1 cellular context compared by ENCODE assay signal in the genomic region with DNA sequence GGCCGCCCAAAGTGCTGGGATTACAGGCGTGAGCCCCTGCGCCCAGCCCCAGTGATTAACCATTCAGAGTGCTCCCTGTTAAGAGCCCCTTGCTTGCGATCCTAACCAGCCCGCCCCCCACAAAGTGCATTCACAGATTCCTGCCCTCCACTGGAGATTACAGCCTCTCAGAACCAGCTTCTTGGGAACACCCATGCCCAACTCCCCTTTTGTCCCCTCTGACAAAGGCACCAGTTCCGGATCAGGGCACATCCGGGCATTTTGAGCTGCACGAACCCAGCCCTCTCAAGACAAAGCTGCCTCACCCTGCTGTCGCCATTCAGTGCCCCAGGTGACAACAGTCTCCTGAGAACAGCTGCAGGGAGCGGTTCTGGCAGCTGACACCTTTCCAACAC.
TF ChIP-seq lines count a peak whose summit lies in the region.

No MANE protein-coding gene starts in this region.

TF ChIP-seq in WTC11, 78 proteins besides CTCF, POLR2A, EP300 and RAD21 (continued from another document):
- TF ChIP-seq, protein P1, sequence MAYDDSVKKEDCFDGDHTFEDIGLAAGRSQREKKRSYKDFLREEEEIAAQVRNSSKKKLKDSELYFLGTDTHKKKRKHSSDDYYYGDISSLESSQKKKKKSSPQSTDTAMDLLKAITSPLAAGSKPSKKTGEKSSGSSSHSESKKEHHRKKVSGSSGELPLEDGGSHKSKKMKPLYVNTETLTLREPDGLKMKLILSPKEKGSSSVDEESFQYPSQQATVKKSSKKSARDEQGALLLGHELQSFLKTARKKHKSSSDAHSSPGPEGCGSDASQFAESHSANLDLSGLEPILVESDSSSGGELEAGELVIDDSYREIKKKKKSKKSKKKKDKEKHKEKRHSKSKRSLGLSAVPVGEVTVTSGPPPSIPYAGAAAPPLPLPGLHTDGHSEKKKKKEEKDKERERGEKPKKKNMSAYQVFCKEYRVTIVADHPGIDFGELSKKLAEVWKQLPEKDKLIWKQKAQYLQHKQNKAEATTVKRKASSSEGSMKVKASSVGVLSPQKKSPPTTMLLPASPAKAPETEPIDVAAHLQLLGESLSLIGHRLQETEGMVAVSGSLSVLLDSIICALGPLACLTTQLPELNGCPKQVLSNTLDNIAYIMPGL (CRISPR knock-in tag; IDR thresholded peaks at IDR 0.05): no peak
- TF ChIP-seq JAZF1 (CRISPR knock-in tag; IDR thresholded peaks at IDR 0.05) (no peak), ZNF416 (CRISPR knock-in tag; IDR thresholded peaks at IDR 0.05) (no peak), GTF2I (CRISPR knock-in tag; conservative IDR thresholded peaks at IDR 0.05) (no peak), NR3C1 (CRISPR knock-in tag; conservative IDR thresholded peaks at IDR 0.05; ENCODE audit: low read depth) (no peak), ZNF671 (CRISPR knock-in tag; IDR thresholded peaks at IDR 0.05) (no peak), NFATC4 (CRISPR knock-in tag; IDR thresholded peaks at IDR 0.05) (no peak), NFYB (CRISPR knock-in tag; conservative IDR thresholded peaks at IDR 0.05; ENCODE audit: low read depth) (no peak), TP53 (CRISPR knock-in tag; IDR thresholded peaks at IDR 0.05) (no peak), MYBL2 (CRISPR knock-in tag; IDR thresholded peaks at IDR 0.05) (no peak), SP1 (CRISPR knock-in tag; conservative IDR thresholded peaks at IDR 0.05) (no peak), FOXJ3 (CRISPR knock-in tag; IDR thresholded peaks at IDR 0.05; ENCODE audit: borderline replicate concordance) (no peak)
- TF ChIP-seq, protein P2, sequence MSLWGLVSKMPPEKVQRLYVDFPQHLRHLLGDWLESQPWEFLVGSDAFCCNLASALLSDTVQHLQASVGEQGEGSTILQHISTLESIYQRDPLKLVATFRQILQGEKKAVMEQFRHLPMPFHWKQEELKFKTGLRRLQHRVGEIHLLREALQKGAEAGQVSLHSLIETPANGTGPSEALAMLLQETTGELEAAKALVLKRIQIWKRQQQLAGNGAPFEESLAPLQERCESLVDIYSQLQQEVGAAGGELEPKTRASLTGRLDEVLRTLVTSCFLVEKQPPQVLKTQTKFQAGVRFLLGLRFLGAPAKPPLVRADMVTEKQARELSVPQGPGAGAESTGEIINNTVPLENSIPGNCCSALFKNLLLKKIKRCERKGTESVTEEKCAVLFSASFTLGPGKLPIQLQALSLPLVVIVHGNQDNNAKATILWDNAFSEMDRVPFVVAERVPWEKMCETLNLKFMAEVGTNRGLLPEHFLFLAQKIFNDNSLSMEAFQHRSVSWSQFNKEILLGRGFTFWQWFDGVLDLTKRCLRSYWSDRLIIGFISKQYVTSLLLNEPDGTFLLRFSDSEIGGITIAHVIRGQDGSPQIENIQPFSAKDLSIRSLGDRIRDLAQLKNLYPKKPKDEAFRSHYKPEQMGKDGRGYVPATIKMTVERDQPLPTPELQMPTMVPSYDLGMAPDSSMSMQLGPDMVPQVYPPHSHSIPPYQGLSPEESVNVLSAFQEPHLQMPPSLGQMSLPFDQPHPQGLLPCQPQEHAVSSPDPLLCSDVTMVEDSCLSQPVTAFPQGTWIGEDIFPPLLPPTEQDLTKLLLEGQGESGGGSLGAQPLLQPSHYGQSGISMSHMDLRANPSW (CRISPR knock-in tag; conservative IDR thresholded peaks at IDR 0.05; ENCODE audit: low read depth): no peak
- TF ChIP-seq, protein P3, sequence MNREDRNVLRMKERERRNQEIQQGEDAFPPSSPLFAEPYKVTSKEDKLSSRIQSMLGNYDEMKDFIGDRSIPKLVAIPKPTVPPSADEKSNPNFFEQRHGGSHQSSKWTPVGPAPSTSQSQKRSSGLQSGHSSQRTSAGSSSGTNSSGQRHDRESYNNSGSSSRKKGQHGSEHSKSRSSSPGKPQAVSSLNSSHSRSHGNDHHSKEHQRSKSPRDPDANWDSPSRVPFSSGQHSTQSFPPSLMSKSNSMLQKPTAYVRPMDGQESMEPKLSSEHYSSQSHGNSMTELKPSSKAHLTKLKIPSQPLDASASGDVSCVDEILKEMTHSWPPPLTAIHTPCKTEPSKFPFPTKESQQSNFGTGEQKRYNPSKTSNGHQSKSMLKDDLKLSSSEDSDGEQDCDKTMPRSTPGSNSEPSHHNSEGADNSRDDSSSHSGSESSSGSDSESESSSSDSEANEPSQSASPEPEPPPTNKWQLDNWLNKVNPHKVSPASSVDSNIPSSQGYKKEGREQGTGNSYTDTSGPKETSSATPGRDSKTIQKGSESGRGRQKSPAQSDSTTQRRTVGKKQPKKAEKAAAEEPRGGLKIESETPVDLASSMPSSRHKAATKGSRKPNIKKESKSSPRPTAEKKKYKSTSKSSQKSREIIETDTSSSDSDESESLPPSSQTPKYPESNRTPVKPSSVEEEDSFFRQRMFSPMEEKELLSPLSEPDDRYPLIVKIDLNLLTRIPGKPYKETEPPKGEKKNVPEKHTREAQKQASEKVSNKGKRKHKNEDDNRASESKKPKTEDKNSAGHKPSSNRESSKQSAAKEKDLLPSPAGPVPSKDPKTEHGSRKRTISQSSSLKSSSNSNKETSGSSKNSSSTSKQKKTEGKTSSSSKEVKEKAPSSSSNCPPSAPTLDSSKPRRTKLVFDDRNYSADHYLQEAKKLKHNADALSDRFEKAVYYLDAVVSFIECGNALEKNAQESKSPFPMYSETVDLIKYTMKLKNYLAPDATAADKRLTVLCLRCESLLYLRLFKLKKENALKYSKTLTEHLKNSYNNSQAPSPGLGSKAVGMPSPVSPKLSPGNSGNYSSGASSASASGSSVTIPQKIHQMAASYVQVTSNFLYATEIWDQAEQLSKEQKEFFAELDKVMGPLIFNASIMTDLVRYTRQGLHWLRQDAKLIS (CRISPR knock-in tag; IDR thresholded peaks at IDR 0.05; ENCODE audit: borderline replicate concordance): no peak
TF ChIP-seq in WTC11: peak in this region for 0.
